ENCODE assay signal across 9 cellular contexts in the genomic region with DNA sequence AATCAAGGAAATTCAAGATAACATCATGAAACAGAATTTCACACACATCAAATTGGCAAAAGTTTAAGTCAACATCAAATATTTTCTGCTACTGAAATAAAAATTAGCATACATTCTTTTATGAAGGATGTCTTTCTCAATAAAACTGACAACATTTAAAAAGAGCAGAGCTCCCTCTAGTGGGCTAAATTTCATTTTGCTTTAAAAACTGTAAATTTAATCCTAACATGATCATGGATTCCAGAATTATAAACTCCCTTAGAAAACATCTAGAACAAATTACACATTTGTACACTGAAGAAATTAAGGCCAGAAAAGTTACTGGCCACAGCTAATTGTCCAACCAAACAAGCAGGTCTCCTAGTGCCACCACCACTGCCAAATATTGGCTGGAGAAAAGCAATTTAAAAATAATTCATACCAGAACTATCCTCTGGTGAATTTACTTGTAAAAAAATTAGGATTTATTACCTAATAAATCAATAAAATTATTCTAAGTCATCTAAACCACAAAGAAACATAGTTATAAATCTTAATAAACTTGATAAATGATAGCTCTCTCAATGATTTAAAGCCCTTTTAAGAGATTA. TPM values are rescaled to one million over a fixed set of nuclear protein-coding genes. Genes with fewer than 3 reads are reported as not detected.
DNase-seq lines count a peak whose midpoint lies in the region; ATAC-seq and TF ChIP-seq lines count a peak whose summit lies in the region.
"Had no signal": no experiment of that assay in that cellular context is flagged by ENCODE, and none has a peak within 500 bp of the region (broad histone marks: within the 10 kb centered on the region; RNA-seq: fewer than 3 reads in every experiment).

No MANE protein-coding gene starts in this region.

- CTCF ChIA-PET in activated CD4-positive, alpha-beta T cell treated with anti-CD3 and anti-CD28 coated beads, Interleukin-2, amount 10 ng/mL, durations not matched to agents 7 days and 5 days (lab: Charles Lee) = interaction anchor here (0.9 to 1.5 kb wide), 4 partner anchors 9 to 276 kb away, joined by 3 to 4 read pairs (median 3); a partner anchor contains a TSS
- CTCF ChIA-PET in activated CD4-positive, alpha-beta T cell treated with anti-CD3 and anti-CD28 coated beads for 36 hours (lab: Charles Lee) = interaction anchor here (0.6 to 2.4 kb wide), 19 partner anchors 9 to 858 kb away, joined by 3 to 10 read pairs (median 4); a partner anchor contains a TSS

- H3K36me3 Mint-ChIP-seq in activated CD4-positive, alpha-beta T cell treated with anti-CD3 and anti-CD28 coated beads, Interleukin-2, amount 10 ng/mL, durations not matched to agents 7 days and 5 days (ENCODE audit: low read depth) = peaks cover 5% of the 10 kb centered on the region
- H3K36me3 Mint-ChIP-seq in activated CD4-positive, alpha-beta T cell treated with anti-CD3 and anti-CD28 coated beads for 36 hours (ENCODE audit: low read depth) = no peaks in the 10 kb centered on the region

- TF ChIP-seq POLR2A in erythroblast (IDR thresholded peaks at IDR 0.05; ENCODE audit: low read length) (no peak), gastrocnemius medialis (IDR thresholded peaks at IDR 0.05) (no peak)

- no peak overlapping the region for H3K27ac ChIP-seq in gastrocnemius medialis

- no peak overlapping the region for H3K4me3 ChIP-seq in gastrocnemius medialis

- H3K36me3 ChIP-seq in gastrocnemius medialis = no peaks in the 10 kb centered on the region

- peak; percentile 12 for DNase-seq in activated CD4-positive, alpha-beta T cell treated with anti-CD3 and anti-CD28 coated beads, Interleukin-2, amount 10 ng/mL, durations not matched to agents 7 days and 5 days
- DNase-seq in activated CD4-positive, alpha-beta T cell treated with anti-CD3 and anti-CD28 coated beads for 36 hours = no peak
- DNase-seq in NCI-H748 (lab: John Stamatoyannopoulos, UW; ENCODE audit: unreplicated experiment) (peak; percentile 2), erythroblast (lab: John Stamatoyannopoulos, UW) (peak; percentile 37 to 65), gastrocnemius medialis (no peak)
- DNase-seq: activated naive CD8-positive, alpha-beta T cell treated with anti-CD3 and anti-CD28 coated beads, Interleukin-2, amount 10 ng/mL, durations not matched to agents 7 days and 5 days had no signal

- in situ Hi-C loops in gastrocnemius medialis (cut with MboI; ENCODE audit: low sequenced_read_pairs in 4 of 4) = loop anchor here in 1 of 4 donors (10.0 kb wide), 1 partner anchor 854 kb away; no protein-coding TSS in a partner anchor

- H3K4me1 Mint-ChIP-seq in activated CD4-positive, alpha-beta T cell treated with anti-CD3 and anti-CD28 coated beads, Interleukin-2, amount 10 ng/mL, durations not matched to agents 7 days and 5 days = no peaks in the 10 kb centered on the region
- H3K4me1 Mint-ChIP-seq in activated CD4-positive, alpha-beta T cell treated with anti-CD3 and anti-CD28 coated beads for 36 hours = no peaks in the 10 kb centered on the region
- H3K4me1 Mint-ChIP-seq: activated naive CD8-positive, alpha-beta T cell treated with anti-CD3 and anti-CD28 coated beads, Interleukin-2, amount 10 ng/mL, durations not matched to agents 7 days and 5 days had no signal

- peak in 4 of 5 experiments; percentile 17 to 55 (median 37) for TF ChIP-seq CTCF in gastrocnemius medialis (IDR thresholded peaks at IDR 0.05 in 4 of 5, conservative IDR thresholded peaks at IDR 0.05 in 1 of 5)

- intact Hi-C loops in activated CD4-positive, alpha-beta T cell treated with anti-CD3 and anti-CD28 coated beads for 36 hours (cut with DNase I, micrococcal nuclease) = loop anchor here (1.0 to 5.0 kb wide), 2 partner anchors 382 to 859 kb away; no protein-coding TSS in a partner anchor
- intact Hi-C loops in gastrocnemius medialis (cut with DNase I; ENCODE audit: low total_unique reads) = loop anchor here (5.0 kb wide), 1 partner anchor 857 kb away; no protein-coding TSS in a partner anchor

- no peaks in the 10 kb centered on the region for H3K4me1 ChIP-seq in gastrocnemius medialis

- no peaks in the 10 kb centered on the region for H3K9me3 ChIP-seq in gastrocnemius medialis

- H3K27me3 Mint-ChIP-seq in activated CD4-positive, alpha-beta T cell treated with anti-CD3 and anti-CD28 coated beads, Interleukin-2, amount 10 ng/mL, durations not matched to agents 7 days and 5 days = no peaks in the 10 kb centered on the region
- no peaks in the 10 kb centered on the region for H3K27me3 Mint-ChIP-seq in activated CD4-positive, alpha-beta T cell treated with anti-CD3 and anti-CD28 coated beads for 36 hours
- H3K27me3 Mint-ChIP-seq: activated naive CD8-positive, alpha-beta T cell treated with anti-CD3 and anti-CD28 coated beads, Interleukin-2, amount 10 ng/mL, durations not matched to agents 7 days and 5 days had no signal

- H3K9me3 Mint-ChIP-seq in activated CD4-positive, alpha-beta T cell treated with anti-CD3 and anti-CD28 coated beads, Interleukin-2, amount 10 ng/mL, durations not matched to agents 7 days and 5 days = no peaks in the 10 kb centered on the region
- H3K9me3 Mint-ChIP-seq in activated CD4-positive, alpha-beta T cell treated with anti-CD3 and anti-CD28 coated beads for 36 hours (ENCODE audit: low read depth) = no peaks in the 10 kb centered on the region
- H3K9me3 Mint-ChIP-seq: activated naive CD8-positive, alpha-beta T cell treated with anti-CD3 and anti-CD28 coated beads, Interleukin-2, amount 10 ng/mL, durations not matched to agents 7 days and 5 days had no signal

- POLR2A ChIA-PET in activated CD4-positive, alpha-beta T cell treated with anti-CD3 and anti-CD28 coated beads, Interleukin-2, amount 10 ng/mL, durations not matched to agents 7 days and 5 days (lab: Charles Lee) = no interaction called here
- POLR2A ChIA-PET in activated CD4-positive, alpha-beta T cell treated with anti-CD3 and anti-CD28 coated beads for 36 hours (lab: Charles Lee) = no interaction called here

- no peak overlapping the region for H3K27ac Mint-ChIP-seq in activated CD4-positive, alpha-beta T cell treated with anti-CD3 and anti-CD28 coated beads, Interleukin-2, amount 10 ng/mL, durations not matched to agents 7 days and 5 days
- no peak overlapping the region for H3K27ac Mint-ChIP-seq in activated CD4-positive, alpha-beta T cell treated with anti-CD3 and anti-CD28 coated beads for 36 hours
- H3K27ac Mint-ChIP-seq: activated naive CD8-positive, alpha-beta T cell treated with anti-CD3 and anti-CD28 coated beads, Interleukin-2, amount 10 ng/mL, durations not matched to agents 7 days and 5 days had no signal

- ATAC-seq in activated CD4-positive, alpha-beta T cell treated with anti-CD3 and anti-CD28 coated beads for 36 hours = no peak
- ATAC-seq in gastrocnemius medialis (no peak), HG02840 (IDR thresholded peaks at IDR 0.05; ENCODE audit: low FRiP score, unreplicated experiment) (no peak), HG02610 (IDR thresholded peaks at IDR 0.05; ENCODE audit: unreplicated experiment) (no peak), HG03469 (IDR thresholded peaks at IDR 0.05; ENCODE audit: unreplicated experiment) (no peak)

- H3K27me3 ChIP-seq in gastrocnemius medialis = no peaks in the 10 kb centered on the region

- no peak overlapping the region for H3K4me3 Mint-ChIP-seq in activated CD4-positive, alpha-beta T cell treated with anti-CD3 and anti-CD28 coated beads, Interleukin-2, amount 10 ng/mL, durations not matched to agents 7 days and 5 days
- H3K4me3 Mint-ChIP-seq in activated CD4-positive, alpha-beta T cell treated with anti-CD3 and anti-CD28 coated beads for 36 hours = no peak overlapping the region
- H3K4me3 Mint-ChIP-seq: activated naive CD8-positive, alpha-beta T cell treated with anti-CD3 and anti-CD28 coated beads, Interleukin-2, amount 10 ng/mL, durations not matched to agents 7 days and 5 days had no signal

RNA-seq across cellular contexts. Expression of a gene that starts 31.2 kb away (rescaled TPM):
- total RNA-seq in activated CD4-positive, alpha-beta T cell treated with anti-CD3 and anti-CD28 coated beads, Interleukin-2, amount 10 ng/mL, durations not matched to agents 7 days and 5 days = 10 to 100 TPM; 46.7 to 51.1 TPM
- 10 to 100 TPM; 34.2 to 40.3 TPM for total RNA-seq in activated CD4-positive, alpha-beta T cell treated with anti-CD3 and anti-CD28 coated beads for 36 hours
- total RNA-seq in gastrocnemius medialis = under 1 TPM in 1 of 4 donors, not detected in 3; 0.42 TPM

Comparison
In these comparisons a context has a peak if more than half of its experiments do, and no peak if none do; other contexts are left out.
1. DNase-seq: peak in activated CD4-positive, alpha-beta T cell treated with anti-CD3 and anti-CD28 coated beads, Interleukin-2, amount 10 ng/mL, durations not matched to agents 7 days and 5 days (single experiment), NCI-H748 (single experiment) and erythroblast (2 of 2); none in activated CD4-positive, alpha-beta T cell treated with anti-CD3 and anti-CD28 coated beads for 36 hours (single experiment) and gastrocnemius medialis (0 of 2).
2. RNA of a gene that starts 31.2 kb away (total RNA-seq): 46.7 to 51.1 TPM in activated CD4-positive, alpha-beta T cell treated with anti-CD3 and anti-CD28 coated beads, Interleukin-2, amount 10 ng/mL, durations not matched to agents 7 days and 5 days and 34.2 to 40.3 TPM in activated CD4-positive, alpha-beta T cell treated with anti-CD3 and anti-CD28 coated beads for 36 hours; 0.42 TPM in gastrocnemius medialis; every median in the first group is over 10 times any median in the second.